ENCODE assay signal across 10 cellular contexts in genomic region chr1:153140484-153140883, GRCh38. TPM values are rescaled to one million over a fixed set of nuclear protein-coding genes. Genes with fewer than 3 reads are reported as not detected.
"Had no signal": no experiment of that assay in that cellular context is flagged by ENCODE, and none has a peak within 500 bp of the region (broad histone marks: within the 10 kb centered on the region; RNA-seq: fewer than 3 reads in every experiment).

No MANE protein-coding gene starts in this region.

- DNase-seq: H7, HFFc6 had no signal

- H3K27ac ChIP-seq: HL-60 had no signal

- H3K9me3 ChIP-seq: HAP-1 had no signal

- H3K4me3 ChIP-seq: GM23338, HAP-1 had no signal

- H3K36me3 ChIP-seq: HAP-1 had no signal

- H3K4me1 ChIP-seq: HAP-1 had no signal

- ATAC-seq: GM23338, HCT116, HepG2 had no signal

RNA-seq across cellular contexts. Expression of gene SPRR2G, which starts 10.2 kb away (rescaled TPM):
- total RNA-seq: GM23338, H4, H7, HepG2, HFFc6, HT1080 had no signal
- polyA plus RNA-seq: GM23338, HepG2, IgD-negative memory B cell had no signal

RNA-seq across cellular contexts. Expression of gene SPRR2F, which starts 27.2 kb away (rescaled TPM):
- total RNA-seq: GM23338, H4, H7, HepG2, HFFc6, HT1080 had no signal
- polyA plus RNA-seq: HepG2, IgD-negative memory B cell had no signal

RNA-seq across cellular contexts. Expression of gene SPRR2E, which starts 46.2 kb away (rescaled TPM):
- total RNA-seq: GM23338, H4, H7, HepG2, HFFc6, HT1080 had no signal
- polyA plus RNA-seq: GM23338, HepG2, IgD-negative memory B cell had no signal
